8 cellular contexts compared by ENCODE assay signal in genomic region chr1:27402349-27402754, GRCh38. TPM values are rescaled to one million over a fixed set of nuclear protein-coding genes. Genes with fewer than 3 reads are reported as not detected.
DNase-seq lines count a peak whose midpoint lies in the region; ATAC-seq and TF ChIP-seq lines count a peak whose summit lies in the region.

No MANE protein-coding gene starts in this region.

- H3K4me3 Mint-ChIP-seq in activated naive CD8-positive, alpha-beta T cell treated with anti-CD3 and anti-CD28 coated beads, Interleukin-2, amount 10 ng/mL, durations not matched to agents 7 days and 5 days, result no peak overlapping the region
- no peak overlapping the region for H3K4me3 Mint-ChIP-seq in activated naive CD8-positive, alpha-beta T cell treated with anti-CD3 and anti-CD28 coated beads for 36 hours
- no peak overlapping the region for H3K4me3 Mint-ChIP-seq in neural crest cell

- peak overlapping the region; percentile 63 for H3K27ac Mint-ChIP-seq in activated naive CD8-positive, alpha-beta T cell treated with anti-CD3 and anti-CD28 coated beads, Interleukin-2, amount 10 ng/mL, durations not matched to agents 7 days and 5 days
- H3K27ac Mint-ChIP-seq in activated naive CD8-positive, alpha-beta T cell treated with anti-CD3 and anti-CD28 coated beads for 36 hours, result no peak overlapping the region
- no peak overlapping the region for H3K27ac Mint-ChIP-seq in neural crest cell (ENCODE audit: unreplicated experiment)

- H3K4me1 Mint-ChIP-seq in activated naive CD8-positive, alpha-beta T cell treated with anti-CD3 and anti-CD28 coated beads, Interleukin-2, amount 10 ng/mL, durations not matched to agents 7 days and 5 days, result peaks cover 14% of the 10 kb centered on the region
- peaks cover 25% of the 10 kb centered on the region for H3K4me1 Mint-ChIP-seq in activated naive CD8-positive, alpha-beta T cell treated with anti-CD3 and anti-CD28 coated beads for 36 hours
- H3K4me1 Mint-ChIP-seq in neural crest cell, result peaks cover 77% of the 10 kb centered on the region

- peaks cover 2% of the 10 kb centered on the region for H3K36me3 Mint-ChIP-seq in activated naive CD8-positive, alpha-beta T cell treated with anti-CD3 and anti-CD28 coated beads, Interleukin-2, amount 10 ng/mL, durations not matched to agents 7 days and 5 days
- peaks cover 5% of the 10 kb centered on the region for H3K36me3 Mint-ChIP-seq in activated naive CD8-positive, alpha-beta T cell treated with anti-CD3 and anti-CD28 coated beads for 36 hours
- H3K36me3 Mint-ChIP-seq in neural crest cell (ENCODE audit: low read depth), result peaks cover 4% of the 10 kb centered on the region

- POLR2A ChIA-PET in activated naive CD8-positive, alpha-beta T cell treated with anti-CD3 and anti-CD28 coated beads, Interleukin-2, amount 10 ng/mL, durations not matched to agents 7 days and 5 days (lab: Charles Lee), result interaction anchor here (1.0 to 1.9 kb wide), 4 partner anchors 28 to 261 kb away, joined by 3 to 5 read pairs (median 4); partner anchors contain the start of gene AHDC1

- no peaks in the 10 kb centered on the region for H3K9me3 Mint-ChIP-seq in activated naive CD8-positive, alpha-beta T cell treated with anti-CD3 and anti-CD28 coated beads, Interleukin-2, amount 10 ng/mL, durations not matched to agents 7 days and 5 days
- H3K9me3 Mint-ChIP-seq in activated naive CD8-positive, alpha-beta T cell treated with anti-CD3 and anti-CD28 coated beads for 36 hours, result no peaks in the 10 kb centered on the region
- H3K9me3 Mint-ChIP-seq in neural crest cell, result no peaks in the 10 kb centered on the region

- DNase-seq in activated naive CD8-positive, alpha-beta T cell treated with anti-CD3 and anti-CD28 coated beads, Interleukin-2, amount 10 ng/mL, durations not matched to agents 7 days and 5 days, result no peak
- no peak for DNase-seq in activated naive CD8-positive, alpha-beta T cell treated with anti-CD3 and anti-CD28 coated beads for 36 hours
- DNase-seq in fibroblast of the conjunctiva (ENCODE audit: low read depth), result peak; percentile 66
- DNase-seq in neural crest cell (ENCODE audit: low read depth, low spot score), result no peak
- no peak for DNase-seq in DMS79 treated with DMSO at 0.1 percent for 48 hours (lab: John Stamatoyannopoulos, UW)
- no peak for DNase-seq in GDM1 (lab: John Stamatoyannopoulos, UW)

- H3K27me3 Mint-ChIP-seq in activated naive CD8-positive, alpha-beta T cell treated with anti-CD3 and anti-CD28 coated beads, Interleukin-2, amount 10 ng/mL, durations not matched to agents 7 days and 5 days, result no peaks in the 10 kb centered on the region
- no peaks in the 10 kb centered on the region for H3K27me3 Mint-ChIP-seq in activated naive CD8-positive, alpha-beta T cell treated with anti-CD3 and anti-CD28 coated beads for 36 hours
- peaks cover 2% of the 10 kb centered on the region for H3K27me3 Mint-ChIP-seq in neural crest cell (ENCODE audit: low read depth)

- TF ChIP-seq CTCF in neural crest cell (conservative IDR thresholded peaks at IDR 0.05), result peak; percentile 46

- ATAC-seq in activated naive CD8-positive, alpha-beta T cell treated with anti-CD3 and anti-CD28 coated beads, Interleukin-2, amount 10 ng/mL, durations not matched to agents 7 days and 5 days (ENCODE audit: low read depth), result no peak
- ATAC-seq in SK-N-SH treated with all-trans-retinoic acid at 6 μM for 48 hours, result peak; percentile 49
- ATAC-seq in GM18870 (IDR thresholded peaks at IDR 0.05; ENCODE audit: unreplicated experiment), result no peak

TF ChIP-seq in SK-N-SH treated with all-trans-retinoic acid at 6 μM for 48 hours, 23 proteins besides CTCF, POLR2A, EP300 and RAD21:
- TF ChIP-seq CSDC2 (CRISPR knock-in tag; IDR thresholded peaks at IDR 0.05) (no peak), PATZ1 (CRISPR knock-in tag; IDR thresholded peaks at IDR 0.05; ENCODE audit: borderline replicate concordance) (no peak), CREB5 (CRISPR knock-in tag; IDR thresholded peaks at IDR 0.05; ENCODE audit: low read depth) (no peak), OSR1 (CRISPR knock-in tag; IDR thresholded peaks at IDR 0.05) (no peak), ZNF565 (CRISPR knock-in tag; conservative IDR thresholded peaks at IDR 0.05; ENCODE audit: low read depth) (no peak), BACH2 (CRISPR knock-in tag; IDR thresholded peaks at IDR 0.05; ENCODE audit: borderline replicate concordance) (no peak), ZC3H10 (CRISPR knock-in tag; IDR thresholded peaks at IDR 0.05) (no peak), ZNF8 (CRISPR knock-in tag; IDR thresholded peaks at IDR 0.05) (no peak), SNAI2 (CRISPR knock-in tag; IDR thresholded peaks at IDR 0.05) (no peak), TSHZ2 (CRISPR knock-in tag; IDR thresholded peaks at IDR 0.05) (no peak), ARNTL (CRISPR knock-in tag; IDR thresholded peaks at IDR 0.05; ENCODE audit: borderline replicate concordance, low read depth) (no peak), TOX (CRISPR knock-in tag; IDR thresholded peaks at IDR 0.05; ENCODE audit: borderline replicate concordance) (no peak), ZNF70 (CRISPR knock-in tag; IDR thresholded peaks at IDR 0.05) (no peak)

RNA-seq across cellular contexts. Expression of gene GPR3, which starts 9.9 kb away (rescaled TPM):
- under 1 TPM; 0.42 to 0.43 TPM for total RNA-seq in activated naive CD8-positive, alpha-beta T cell treated with anti-CD3 and anti-CD28 coated beads, Interleukin-2, amount 10 ng/mL, durations not matched to agents 7 days and 5 days
- total RNA-seq in activated naive CD8-positive, alpha-beta T cell treated with anti-CD3 and anti-CD28 coated beads for 36 hours, result 1 to 10 TPM; 3.5 to 3.9 TPM
- 6.1 and 7.0 TPM in 2 replicates for total RNA-seq in neural crest cell

RNA-seq across cellular contexts. Expression of gene CD164L2, which starts 19.2 kb away (rescaled TPM):
- total RNA-seq in activated naive CD8-positive, alpha-beta T cell treated with anti-CD3 and anti-CD28 coated beads, Interleukin-2, amount 10 ng/mL, durations not matched to agents 7 days and 5 days, result not detected
- not detected for total RNA-seq in activated naive CD8-positive, alpha-beta T cell treated with anti-CD3 and anti-CD28 coated beads for 36 hours
- not detected in 2 replicates for total RNA-seq in neural crest cell

RNA-seq across cellular contexts. Expression of gene FCN3, which starts 27.7 kb away (rescaled TPM):
- not detected for total RNA-seq in activated naive CD8-positive, alpha-beta T cell treated with anti-CD3 and anti-CD28 coated beads, Interleukin-2, amount 10 ng/mL, durations not matched to agents 7 days and 5 days
- not detected for total RNA-seq in activated naive CD8-positive, alpha-beta T cell treated with anti-CD3 and anti-CD28 coated beads for 36 hours
- total RNA-seq in neural crest cell, result not detected in 2 replicates

RNA-seq across cellular contexts. Expression of gene MAP3K6, which starts 35.6 kb away (rescaled TPM):
- 1 to 10 TPM; 8.6 to 9.0 TPM for total RNA-seq in activated naive CD8-positive, alpha-beta T cell treated with anti-CD3 and anti-CD28 coated beads, Interleukin-2, amount 10 ng/mL, durations not matched to agents 7 days and 5 days
- 1 to 10 TPM; 3.0 to 4.5 TPM for total RNA-seq in activated naive CD8-positive, alpha-beta T cell treated with anti-CD3 and anti-CD28 coated beads for 36 hours
- total RNA-seq in neural crest cell, result 12.9 and 13.6 TPM in 2 replicates
